Comparison of ENCODE assay signal across 1 cellular context in the genomic region with DNA sequence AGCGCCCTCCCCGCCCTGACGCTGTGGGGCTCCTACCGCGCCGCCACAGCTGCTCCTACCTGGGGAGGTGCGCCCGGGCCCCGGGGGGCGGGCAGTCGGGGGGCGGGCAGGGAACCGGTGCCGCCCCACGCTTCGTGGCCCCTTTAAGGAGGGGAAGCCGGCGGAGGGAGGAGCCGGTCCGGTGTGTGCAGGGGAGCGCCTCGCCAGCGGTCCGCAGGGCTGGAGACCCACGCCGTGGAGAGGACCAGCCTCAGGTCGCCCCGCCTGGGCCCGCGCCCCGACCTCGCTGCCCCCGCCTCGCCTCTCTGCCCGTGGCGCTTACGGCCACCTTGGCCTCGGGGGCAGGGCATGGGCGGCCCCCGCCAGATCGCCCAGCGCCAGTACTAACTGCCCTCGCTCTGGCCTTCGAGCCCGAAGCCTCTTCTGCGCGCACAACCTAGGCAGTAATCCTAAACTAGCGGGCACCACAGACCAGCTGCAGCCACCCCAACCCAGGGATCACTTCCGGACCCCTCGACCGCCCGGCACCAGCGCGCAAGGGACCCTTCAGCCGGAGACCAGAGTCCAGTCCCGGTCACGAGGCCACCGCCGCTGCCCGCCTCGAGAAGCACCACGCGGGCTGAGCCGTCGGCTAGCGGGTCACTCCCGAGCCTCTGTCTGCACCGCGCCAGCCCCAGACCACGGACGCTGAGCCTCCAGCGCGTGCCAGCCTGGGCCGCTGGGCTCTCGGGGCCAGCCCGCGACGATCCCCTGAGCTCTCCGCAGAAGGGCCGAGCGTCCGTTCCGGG.
A peak's percentile ranks its signal among the peaks of the same experiment; 100 is the strongest.
TF ChIP-seq lines count a peak whose summit lies in the region.

A gene (plus strand): TSS at position 171 of the 788 bp plus-strand sequence. CDS start 689 bp downstream, outside the sequence.

TF ChIP-seq in H1, 55 proteins besides CTCF, POLR2A, EP300 and RAD21:
- TF ChIP-seq SIN3A (conservative IDR thresholded peaks at IDR 0.05 in 1 of 2, IDR thresholded peaks at IDR 0.05 in 1 of 2; ENCODE audit: low read depth in 1 of 2, low read length in 2 of 2) = no peak
- no peak for TF ChIP-seq NANOG (IDR thresholded peaks at IDR 0.05; ENCODE audit: insufficient read depth, low read depth, low read length, poor library complexity, severe bottlenecking)
- TF ChIP-seq, protein P1, sequence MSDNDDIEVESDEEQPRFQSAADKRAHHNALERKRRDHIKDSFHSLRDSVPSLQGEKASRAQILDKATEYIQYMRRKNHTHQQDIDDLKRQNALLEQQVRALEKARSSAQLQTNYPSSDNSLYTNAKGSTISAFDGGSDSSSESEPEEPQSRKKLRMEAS (IDR thresholded peaks at IDR 0.05) = peak; percentile 56; the same call in 1 of the 2 replicates
- TF ChIP-seq EZH2 (IDR thresholded peaks at IDR 0.05; ENCODE audit: low read depth, low read length, severe bottlenecking) = peak; percentile 67
- TF ChIP-seq RFX5 (IDR thresholded peaks at IDR 0.05; ENCODE audit: borderline replicate concordance, low read depth, low read length) = no peak
- TF ChIP-seq, protein P2, sequence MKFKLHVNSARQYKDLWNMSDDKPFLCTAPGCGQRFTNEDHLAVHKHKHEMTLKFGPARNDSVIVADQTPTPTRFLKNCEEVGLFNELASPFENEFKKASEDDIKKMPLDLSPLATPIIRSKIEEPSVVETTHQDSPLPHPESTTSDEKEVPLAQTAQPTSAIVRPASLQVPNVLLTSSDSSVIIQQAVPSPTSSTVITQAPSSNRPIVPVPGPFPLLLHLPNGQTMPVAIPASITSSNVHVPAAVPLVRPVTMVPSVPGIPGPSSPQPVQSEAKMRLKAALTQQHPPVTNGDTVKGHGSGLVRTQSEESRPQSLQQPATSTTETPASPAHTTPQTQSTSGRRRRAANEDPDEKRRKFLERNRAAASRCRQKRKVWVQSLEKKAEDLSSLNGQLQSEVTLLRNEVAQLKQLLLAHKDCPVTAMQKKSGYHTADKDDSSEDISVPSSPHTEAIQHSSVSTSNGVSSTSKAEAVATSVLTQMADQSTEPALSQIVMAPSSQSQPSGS (IDR thresholded peaks at IDR 0.05; ENCODE audit: low read length) = no peak
- TF ChIP-seq HDAC2 (IDR thresholded peaks at IDR 0.05; ENCODE audit: borderline replicate concordance in 1 of 2, low read depth in 2 of 2, low read length in 2 of 2) = no peak
- TF ChIP-seq RNF2 (IDR thresholded peaks at IDR 0.05; ENCODE audit: borderline replicate concordance, low read depth, low read length, missing control alignments, poor library complexity, severe bottlenecking) = peak; percentile 71
- TF ChIP-seq JUN (IDR thresholded peaks at IDR 0.05; ENCODE audit: low read depth, low read length) = no peak
- 0 out of 2 replicates have a peak, but pooled peaks have one; percentile 3 for TF ChIP-seq PHF8 (conservative IDR thresholded peaks at IDR 0.05; ENCODE audit: low read depth, low read length)
- peak; percentile 35 for TF ChIP-seq KDM4A (IDR thresholded peaks at IDR 0.05; ENCODE audit: low read depth, low read length, severe bottlenecking)
- TF ChIP-seq, protein P3, sequence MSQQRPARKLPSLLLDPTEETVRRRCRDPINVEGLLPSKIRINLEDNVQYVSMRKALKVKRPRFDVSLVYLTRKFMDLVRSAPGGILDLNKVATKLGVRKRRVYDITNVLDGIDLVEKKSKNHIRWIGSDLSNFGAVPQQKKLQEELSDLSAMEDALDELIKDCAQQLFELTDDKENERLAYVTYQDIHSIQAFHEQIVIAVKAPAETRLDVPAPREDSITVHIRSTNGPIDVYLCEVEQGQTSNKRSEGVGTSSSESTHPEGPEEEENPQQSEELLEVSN (IDR thresholded peaks at IDR 0.05) = peak; percentile 51
- peak; percentile 4 for TF ChIP-seq ASH2L (IDR thresholded peaks at IDR 0.05; ENCODE audit: low read length)
- peak; percentile 26; the same call in 1 of the 2 replicates for TF ChIP-seq SUZ12 (IDR thresholded peaks at IDR 0.05; ENCODE audit: low read length)
TF ChIP-seq in H1: peak in this region for 8.
